ENCODE assay signal across 17 cellular contexts in genomic region chr18:52937840-52938239, GRCh38.
DNase-seq lines count a peak whose midpoint lies in the region; ATAC-seq and TF ChIP-seq lines count a peak whose summit lies in the region.
"Had no signal": no experiment of that assay in that cellular context is flagged by ENCODE, and none has a peak within 500 bp of the region (broad histone marks: within the 10 kb centered on the region; RNA-seq: fewer than 3 reads in every experiment).

No MANE protein-coding gene starts in this region.

- TF ChIP-seq CTCF in RWPE2 (IDR thresholded peaks at IDR 0.05; ENCODE audit: poor library complexity, severe bottlenecking) (no peak), foreskin keratinocyte (conservative IDR thresholded peaks at IDR 0.05) (no peak)

- peaks cover 20% of the 10 kb centered on the region for H3K4me1 ChIP-seq in RWPE2 (ENCODE audit: insufficient read depth, poor library complexity, severe bottlenecking)
- H3K4me1 ChIP-seq in foreskin keratinocyte: no peaks in the 10 kb centered on the region

- H3K4me3 ChIP-seq in RWPE2 (ENCODE audit: severe bottlenecking): no peak overlapping the region
- H3K4me3 ChIP-seq: BLaER1, GM12878 had no signal

- no peaks in the 10 kb centered on the region for H3K27me3 ChIP-seq in RWPE2 (ENCODE audit: insufficient read depth, poor library complexity, severe bottlenecking)
- no peaks in the 10 kb centered on the region for H3K27me3 ChIP-seq in foreskin keratinocyte
- H3K27me3 ChIP-seq: BLaER1 had no signal

- no peaks in the 10 kb centered on the region for H3K36me3 ChIP-seq in RWPE2 (ENCODE audit: low read depth)

- H3K9me3 ChIP-seq in RWPE2 (ENCODE audit: severe bottlenecking): no peaks in the 10 kb centered on the region

- ATAC-seq in RWPE2 (ENCODE audit: low read depth): peak; percentile 75
- ATAC-seq in foreskin keratinocyte: no peak
- ATAC-seq in GM18873 (IDR thresholded peaks at IDR 0.05; ENCODE audit: low FRiP score, unreplicated experiment): no peak
- ATAC-seq: CD8-positive, alpha-beta T cell; GM12878 had no signal

- H3K27ac ChIP-seq in RWPE2 (ENCODE audit: poor library complexity, severe bottlenecking) (peak overlapping the region; percentile 71), foreskin keratinocyte (no peak overlapping the region)
- H3K27ac ChIP-seq: 22Rv1, BLaER1, C4-2B had no signal

- DNase-seq in DMS53 (lab: John Stamatoyannopoulos, UW) (peak; percentile 38), DMS53 treated with DMSO at 0.1 percent for 48 hours (lab: John Stamatoyannopoulos, UW; ENCODE audit: unreplicated experiment) (no peak), RWPE2 (ENCODE audit: low spot score) (no peak), foreskin keratinocyte (peak; percentile 10 to 69), GOT3 (lab: John Stamatoyannopoulos, UW) (no peak)
- DNase-seq: CD4-positive, CD25-positive, alpha-beta regulatory T cell; CD8-positive, alpha-beta T cell; DMS 273 treated with DMSO at 0.1 percent for 48 hours; EL; GDM1; H7; HCEC 1CT had no signal

Comparison
In these comparisons a context has a peak if more than half of its experiments do, and no peak if none do; other contexts are left out.
1. DNase-seq: peak in DMS53 (single experiment) and foreskin keratinocyte (2 of 2); none in DMS53 treated with DMSO at 0.1 percent for 48 hours (single experiment), RWPE2 (single experiment) and GOT3 (single experiment).